ENCODE assay signal across 23 cellular contexts in genomic region chr17:27906623-27907022, GRCh38.
"Had no signal": no experiment of that assay in that cellular context is flagged by ENCODE, and none has a peak within 500 bp of the region (broad histone marks: within the 10 kb centered on the region; RNA-seq: fewer than 3 reads in every experiment).

No MANE protein-coding gene starts in this region.

- H3K9me3 ChIP-seq: breast epithelium, left lung, ovary, prostate gland, thyroid gland had no signal

- DNase-seq: activated B cell treated with CpG ODN at 0.5 μM for 24 hours; activated CD4-positive, alpha-beta T cell treated with anti-CD3 and anti-CD28 coated beads for 36 hours; activated CD4-positive, alpha-beta T cell treated with anti-CD3 and anti-CD28 coated beads, Interleukin-2, amount 50 U/mL, for 4 hours; activated CD8-positive, alpha-beta memory T cell treated with anti-CD3 and anti-CD28 coated beads for 24 hours; activated CD8-positive, alpha-beta memory T cell treated with anti-CD3 and anti-CD28 coated beads, Interleukin-2, amount 50 U/mL, for 4 hours; activated naive CD4-positive, alpha-beta T cell treated with Interleukin-2 at 50 U/mL for 16 hours; activated naive CD8-positive, alpha-beta T cell treated with anti-CD3 and anti-CD28 coated beads for 36 hours; activated T-cell treated with anti-CD3 and anti-CD28 coated beads, Interleukin-2, amount 50 U/mL, for 24 hours; amniotic stem cell; effector memory CD4-positive, alpha-beta T cell; foreskin melanocyte; left lung; naive thymus-derived CD4-positive, alpha-beta T cell; right cardiac atrium; stimulated activated CD4-positive, alpha-beta T cell treated with anti-CD3 and anti-CD28 coated beads, Interleukin-1b, Interleukin-23, amount 100 ng/mL, for 48 hours; substantia nigra; T-helper 9 cell; thyroid gland had no signal

- H3K4me1 ChIP-seq: breast epithelium, left lung, prostate gland, thyroid gland had no signal

- H3K27ac ChIP-seq: breast epithelium, left lung, ovary, prostate gland, thyroid gland had no signal

- H3K27me3 ChIP-seq: breast epithelium, left lung, ovary, thyroid gland had no signal

- H3K36me3 ChIP-seq: breast epithelium, left lung, ovary, prostate gland, thyroid gland had no signal

- H3K4me3 ChIP-seq: breast epithelium, left lung, ovary, prostate gland, thyroid gland had no signal

- FAIRE-seq: colon, endothelial cell of umbilical vein had no signal
